Comparison of ENCODE assay signal across 14 cellular contexts in genomic region chr5:76785493-76785892, GRCh38. TPM values are rescaled to one million over a fixed set of nuclear protein-coding genes. Genes with fewer than 3 reads are reported as not detected.
A peak's percentile ranks its signal among the peaks of the same experiment; 100 is the strongest.
DNase-seq lines count a peak whose midpoint lies in the region; ATAC-seq and TF ChIP-seq lines count a peak whose summit lies in the region.
"Had no signal": no experiment of that assay in that cellular context is flagged by ENCODE, and none has a peak within 500 bp of the region (broad histone marks: within the 10 kb centered on the region; RNA-seq: fewer than 3 reads in every experiment).

No MANE protein-coding gene starts in this region.

- no peak overlapping the region for H3K27ac ChIP-seq in tibial artery
- H3K27ac ChIP-seq: gastroesophageal sphincter, HL-60, ovary had no signal

- peaks cover 4% of the 10 kb centered on the region for H3K36me3 Mint-ChIP-seq in nephron progenitor cell (ENCODE audit: low read depth)
- H3K36me3 Mint-ChIP-seq: CD8-positive, alpha-beta memory T cell had no signal

- no peak for ATAC-seq in HG03442 (IDR thresholded peaks at IDR 0.05; ENCODE audit: unreplicated experiment)
- no peak for ATAC-seq in GM18517 (IDR thresholded peaks at IDR 0.05; ENCODE audit: unreplicated experiment)
- ATAC-seq: gastroesophageal sphincter, left ventricle myocardium superior had no signal

- peak overlapping the region; percentile 33 for H3K27ac Mint-ChIP-seq in nephron progenitor cell

- no peaks in the 10 kb centered on the region for H3K9me3 ChIP-seq in tibial artery
- H3K9me3 ChIP-seq: gastroesophageal sphincter, ovary had no signal

- TF ChIP-seq CTCF in epithelial cell of esophagus (IDR thresholded peaks at IDR 0.05; ENCODE audit: insufficient read depth, low read depth, low read length, missing control alignments) = no peak
- TF ChIP-seq CTCF in nephron progenitor cell (IDR thresholded peaks at IDR 0.05) = no peak
- no peak for TF ChIP-seq CTCF in tibial artery (IDR thresholded peaks at IDR 0.05)

- intact Hi-C loops in tibial artery (cut with DNase I; ENCODE audit: low total_unique reads) = no loop called here

- peaks cover 0 to 25% (median 10%) of the 10 kb centered on the region in 4 donors for H3K4me1 ChIP-seq in tibial artery

- H3K4me1 Mint-ChIP-seq in nephron progenitor cell = peaks cover 14% of the 10 kb centered on the region

- peaks cover 15% of the 10 kb centered on the region for H3K27me3 Mint-ChIP-seq in nephron progenitor cell (ENCODE audit: low read depth, poor library complexity)

- H3K27me3 ChIP-seq in tibial artery = peaks cover 0 to 4% of the 10 kb centered on the region in 2 donors
- H3K27me3 ChIP-seq: gastroesophageal sphincter, ovary had no signal

- peak; percentile 28 for DNase-seq in H4 (ENCODE audit: low spot score)
- DNase-seq in RKO (ENCODE audit: low spot score) = peak; percentile 67
- DNase-seq in epithelial cell of esophagus (ENCODE audit: low read depth) = peak; percentile 81
- DNase-seq in nephron progenitor cell = no peak
- no peak for DNase-seq in tibial artery
- DNase-seq in NCI-H526 (lab: John Stamatoyannopoulos, UW) = no peak
- DNase-seq: CD8-positive, alpha-beta memory T cell; left ventricle myocardium superior; NCI-H446 treated with DMSO at 0.1 percent for 48 hours; ovary had no signal

- no peaks in the 10 kb centered on the region for H3K36me3 ChIP-seq in tibial artery
- H3K36me3 ChIP-seq: gastroesophageal sphincter, ovary had no signal

- H3K9me3 Mint-ChIP-seq in nephron progenitor cell = peaks cover 17% of the 10 kb centered on the region

- H3K4me3 ChIP-seq in epithelial cell of esophagus (ENCODE audit: low read length) = no peak overlapping the region
- H3K4me3 ChIP-seq in tibial artery = no peak overlapping the region
- H3K4me3 ChIP-seq: gastroesophageal sphincter, ovary had no signal

- H3K4me3 Mint-ChIP-seq in nephron progenitor cell = no peak overlapping the region
- H3K4me3 Mint-ChIP-seq: CD8-positive, alpha-beta memory T cell had no signal

RNA-seq across cellular contexts. Expression of gene F2RL1, which starts 33.3 kb away (rescaled TPM):
- total RNA-seq in H4 (2014; rRNA removed; shearing (Covaris generic)) = 48.8 and 59.5 TPM in 2 replicates

Comparison
In these comparisons a context has a peak if more than half of its experiments do, and no peak if none do; other contexts are left out.
1. DNase-seq: peak in H4 (single experiment), RKO (single experiment) and epithelial cell of esophagus (single experiment); none in nephron progenitor cell (single experiment), tibial artery (0 of 2) and NCI-H526 (0 of 2).